In genomic region chr4:80049402-80049801, GRCh38 we compare ENCODE assay signal across 18 cellular contexts.
A peak's percentile ranks its signal among the peaks of the same experiment; 100 is the strongest.
DNase-seq lines count a peak whose midpoint lies in the region; TF ChIP-seq lines count a peak whose summit lies in the region.
"Had no signal": no experiment of that assay in that cellular context is flagged by ENCODE, and none has a peak within 500 bp of the region (broad histone marks: within the 10 kb centered on the region; RNA-seq: fewer than 3 reads in every experiment).

No MANE protein-coding gene starts in this region.

- TF ChIP-seq CTCF in tibial artery (IDR thresholded peaks at IDR 0.05) (no peak), GM13977 (IDR thresholded peaks at IDR 0.05; ENCODE audit: extremely low read depth, insufficient read depth, missing control alignments) (no peak)

- H3K27ac ChIP-seq in iPS DF 6.9 (ENCODE audit: low read length): no peak overlapping the region
- peak overlapping the region; percentile 23 to 60 for H3K27ac ChIP-seq in tibial artery
- H3K27ac ChIP-seq: RWPE1, thyroid gland had no signal

- H3K9me3 ChIP-seq in iPS DF 6.9 (ENCODE audit: control insufficient read depth, insufficient read depth, low read length) (no peaks in the 10 kb centered on the region), tibial artery (no peaks in the 10 kb centered on the region)
- H3K9me3 ChIP-seq: BLaER1 treated with 17β-estradiol and CSF1 and Interleukin-3, amounts not matched to agents 10 nM and 100 nM; thyroid gland had no signal

- peaks cover 2% of the 10 kb centered on the region; the same call in 1 of the 2 replicates for H3K4me1 ChIP-seq in iPS DF 6.9 (ENCODE audit: control insufficient read depth, insufficient read depth, low read length)
- H3K4me1 ChIP-seq in tibial artery: peaks cover 0 to 38% (median 10%) of the 10 kb centered on the region in 4 donors

- H3K36me3 ChIP-seq in iPS DF 6.9 (ENCODE audit: control insufficient read depth, insufficient read depth, low read length) (no peaks in the 10 kb centered on the region), tibial artery (peaks cover under 1 to 14% (median 4%) of the 10 kb centered on the region in 3 donors)
- H3K36me3 ChIP-seq: thyroid gland had no signal

- in situ Hi-C loops in GM13977 (cut with MboI; ENCODE audit: low pct_unique_long_range_greater_than_20kb, low sequenced_read_pairs, unreplicated experiment): no loop called here

- H3K27me3 ChIP-seq in iPS DF 6.9 (ENCODE audit: control insufficient read depth, insufficient read depth, low read length) (no peaks in the 10 kb centered on the region), tibial artery (no peaks in the 10 kb centered on the region)
- H3K27me3 ChIP-seq: BLaER1 treated with 17β-estradiol and CSF1 and Interleukin-3, amounts not matched to agents 10 nM and 100 nM; thyroid gland had no signal

- no peak overlapping the region for H3K4me3 ChIP-seq in iPS DF 6.9 (ENCODE audit: low read length)
- H3K4me3 ChIP-seq in tibial artery: no peak overlapping the region
- H3K4me3 ChIP-seq: BLaER1 treated with 17β-estradiol and CSF1 and Interleukin-3, amounts not matched to agents 10 nM and 100 nM; thyroid gland had no signal

- intact Hi-C loops in tibial artery (cut with DNase I; ENCODE audit: low total_unique reads): no loop called here

- DNase-seq in NCI-H2081 (lab: John Stamatoyannopoulos, UW) (peak; percentile 6 to 40), NCI-H2081 treated with DMSO at 0.1 percent for 48 hours (lab: John Stamatoyannopoulos, UW) (no peak), NCI-H748 treated with DMSO at 0.1 percent for 48 hours (lab: John Stamatoyannopoulos, UW) (peak; percentile 26), iPS DF 6.9 (ENCODE audit: low read depth, low spot score) (peak; percentile 43), tibial artery (no peak), NCI-H2171 (lab: John Stamatoyannopoulos, UW) (no peak), NCI-H1105 (lab: John Stamatoyannopoulos, UW) (no peak), GM13977 (ENCODE audit: low spot score) (no peak)
- DNase-seq: 8988T; activated naive CD4-positive, alpha-beta T cell treated with Interleukin-2 at 50 U/mL for 16 hours; HCEC 1CT; NCI-H2171 treated with DMSO at 0.1 percent for 48 hours; nucleus accumbens; stimulated activated CD4-positive, alpha-beta T cell treated with anti-CD3 and anti-CD28 coated beads, Interleukin-2, amount 100 ng/mL, for 48 hours; T-helper 2 cell; thyroid gland had no signal

Comparison
In these comparisons a context has a peak if more than half of its experiments do, and no peak if none do; other contexts are left out.
1. DNase-seq: peak in NCI-H2081 (2 of 2), NCI-H748 treated with DMSO at 0.1 percent for 48 hours (single experiment) and iPS DF 6.9 (single experiment); none in NCI-H2081 treated with DMSO at 0.1 percent for 48 hours (single experiment), tibial artery (0 of 2), NCI-H2171 (single experiment), NCI-H1105 (single experiment) and GM13977 (single experiment).